Comparison of ENCODE assay signal across 8 cellular contexts in genomic region chr16:30921748-30922419, GRCh38. TPM values are rescaled to one million over a fixed set of nuclear protein-coding genes. Genes with fewer than 3 reads are reported as not detected.
DNase-seq lines count a peak whose midpoint lies in the region; ATAC-seq, FAIRE-seq and TF ChIP-seq lines count a peak whose summit lies in the region.

No MANE protein-coding gene starts in this region.

- POLR2A ChIA-PET in RWPE1 (lab: Yijun Ruan, JAX; ENCODE audit: low non-redundant PET) = no interaction called here

- H3K9me3 ChIP-seq in neural cell (ENCODE audit: low read length) = no peaks in the 10 kb centered on the region

- H3K27ac ChIP-seq in RWPE1 = peak overlapping the region; percentile 94
- H3K27ac ChIP-seq in neural cell (ENCODE audit: low read length) = peak overlapping the region; percentile 94

- peaks cover 11% of the 10 kb centered on the region for H3K79me2 ChIP-seq in neural cell (replicated peaks; ENCODE audit: insufficient read depth, low read length)

- no peaks in the 10 kb centered on the region for H3F3A ChIP-seq in neural cell (ENCODE audit: insufficient read depth, low read length, poor library complexity, severe bottlenecking)

- TF ChIP-seq CTCF in RWPE1 (conservative IDR thresholded peaks at IDR 0.05; ENCODE audit: low read depth) (peak; percentile 87), fibroblast of villous mesenchyme (IDR thresholded peaks at IDR 0.05; ENCODE audit: insufficient read depth, low read depth, low read length) (peak; percentile 96), neural cell (IDR thresholded peaks at IDR 0.05; ENCODE audit: poor library complexity, severe bottlenecking) (peak; percentile 96)

- no peak for TF ChIP-seq EP300 in neural cell (conservative IDR thresholded peaks at IDR 0.05; ENCODE audit: poor library complexity, severe bottlenecking)

- H3K27me3 ChIP-seq in neural cell (ENCODE audit: insufficient read depth, low read depth, low read length) = no peaks in the 10 kb centered on the region

- no peaks in the 10 kb centered on the region for H3K9me2 ChIP-seq in neural cell (ENCODE audit: insufficient read depth, low read length)

- FAIRE-seq in GM12892 (lab: Jason Lieb, UNC) = no peak

- peak overlapping the region; percentile 60 for H3K4me2 ChIP-seq in neural cell (ENCODE audit: low read length)

- ATAC-seq in stimulated activated naive CD8-positive, alpha-beta T cell treated with anti-CD3 and anti-CD28 coated beads, Interleukin-15, Interleukin-2, amounts not matched to agents 100 U/mL and 50 U/mL, for 24 hours = no peak
- no peak for ATAC-seq in HG02885 (IDR thresholded peaks at IDR 0.05; ENCODE audit: poor library complexity, unreplicated experiment)

- no peaks in the 10 kb centered on the region for H3K36me3 ChIP-seq in neural cell (ENCODE audit: insufficient read depth, low read length)

- TF ChIP-seq POLR2A in GM12892 (IDR thresholded peaks at IDR 0.05; ENCODE audit: low read depth, low read length) = no peak

- H4K20me1 ChIP-seq in neural cell (ENCODE audit: insufficient read depth) = no peaks in the 10 kb centered on the region

- peak overlapping the region; percentile 76 for H3K9ac ChIP-seq in neural cell (ENCODE audit: low read length)

- TF ChIP-seq RAD21 in neural cell (conservative IDR thresholded peaks at IDR 0.05) = peak; percentile 92

- H3K4me3 ChIP-seq in fibroblast of villous mesenchyme (ENCODE audit: low read depth, low read length) (peak overlapping the region; percentile 65), neural cell (ENCODE audit: low read length) (peak overlapping the region; percentile 87)

- CTCF ChIA-PET in RWPE1 (lab: Yijun Ruan, JAX) = interaction anchor here (0.7 to 1.1 kb wide), 2 partner anchors 20 to 77 kb away, joined by 4 to 7 read pairs; no protein-coding TSS in a partner anchor

- peak overlapping the region; percentile 51 for H2AFZ ChIP-seq in neural cell (ENCODE audit: low read depth, low read length)

- peak; percentile 58 for DNase-seq in GM12892 (ENCODE audit: insufficient read length)
- DNase-seq in LoVo (ENCODE audit: low spot score) = peak; percentile 38
- peak; percentile 81 for DNase-seq in RWPE1 (ENCODE audit: low spot score)
- DNase-seq in activated gamma-delta T cell (lab: John Stamatoyannopoulos, UW) = peak; percentile 35
- DNase-seq in fibroblast of villous mesenchyme (ENCODE audit: low read depth) = peak; percentile 90
- peak; percentile 92 for DNase-seq in stimulated activated naive CD8-positive, alpha-beta T cell treated with anti-CD3 and anti-CD28 coated beads, Interleukin-15, Interleukin-2, amounts not matched to agents 100 U/mL and 50 U/mL, for 24 hours

TF ChIP-seq in neural cell, 6 proteins besides CTCF, POLR2A, EP300 and RAD21:
- TF ChIP-seq MXI1 (conservative IDR thresholded peaks at IDR 0.05; ENCODE audit: poor library complexity, severe bottlenecking) = peak; percentile 14
- peak; percentile 41 for TF ChIP-seq POLR2AphosphoS5 (IDR thresholded peaks at IDR 0.05)
- TF ChIP-seq EZH2 (IDR thresholded peaks at IDR 0.05; ENCODE audit: borderline replicate concordance, insufficient read depth, low read length, poor library complexity, severe bottlenecking) = no peak
- TF ChIP-seq SMC3 (conservative IDR thresholded peaks at IDR 0.05; ENCODE audit: poor library complexity) = peak; percentile 86
- TF ChIP-seq REST (IDR thresholded peaks at IDR 0.05; ENCODE audit: borderline replicate concordance) = no peak
- peak; percentile 60 for TF ChIP-seq TAF1 (IDR thresholded peaks at IDR 0.05; ENCODE audit: low read depth)

RNA-seq across cellular contexts. Expression of gene FBXL19, which starts 1.5 kb away (rescaled TPM):
- 3.3 TPM for polyA plus RNA-seq in GM12892 (2012; ENCODE audit: missing spikeins)
- total RNA-seq in fibroblast of villous mesenchyme = 26.8 and 29.3 TPM in 2 replicates
- 99.6 and 124 TPM in 2 replicates for polyA plus RNA-seq in neural cell
- polyA minus RNA-seq in neural cell = 122 and 157 TPM in 2 replicates

RNA-seq across cellular contexts. Expression of gene CTF1, which starts 25.5 kb away (rescaled TPM):
- polyA plus RNA-seq in GM12892 (2012; ENCODE audit: missing spikeins) = not detected
- total RNA-seq in fibroblast of villous mesenchyme = 3.2 and 3.5 TPM in 2 replicates
- not detected in 2 replicates for polyA plus RNA-seq in neural cell
- not detected in 2 replicates for polyA minus RNA-seq in neural cell

RNA-seq across cellular contexts. Expression of gene ORAI3, which starts 27.0 kb away (rescaled TPM):
- 13.5 TPM for polyA plus RNA-seq in GM12892 (2012; ENCODE audit: missing spikeins)
- 43.6 and 45.7 TPM in 2 replicates for total RNA-seq in fibroblast of villous mesenchyme
- 5.7 and 7.3 TPM in 2 replicates for polyA plus RNA-seq in neural cell
- polyA minus RNA-seq in neural cell = 5.8 and 6.5 TPM in 2 replicates

RNA-seq across cellular contexts. Expression of gene BCL7C, which starts 28.0 kb away (rescaled TPM):
- 8.2 TPM for polyA plus RNA-seq in GM12892 (2012; ENCODE audit: missing spikeins)
- 35.0 and 51.2 TPM in 2 replicates for total RNA-seq in fibroblast of villous mesenchyme
- polyA plus RNA-seq in neural cell = 39.2 and 44.9 TPM in 2 replicates
- 43.1 and 44.2 TPM in 2 replicates for polyA minus RNA-seq in neural cell

RNA-seq across cellular contexts. Expression of gene SETD1A, which starts 35.7 kb away (rescaled TPM):
- 4.7 TPM for polyA plus RNA-seq in GM12892 (2012; ENCODE audit: missing spikeins)
- total RNA-seq in fibroblast of villous mesenchyme = 3.5 and 8.1 TPM in 2 replicates
- 1.4 and 3.3 TPM in 2 replicates for polyA plus RNA-seq in neural cell
- 3.9 and 13.7 TPM in 2 replicates for polyA minus RNA-seq in neural cell

Comparison
In these comparisons a context has a peak if more than half of its experiments do, and no peak if none do; other contexts are left out.
1. DNase-seq: peak in every context shown above with its lines; median percentile 92 in stimulated activated naive CD8-positive, alpha-beta T cell treated with anti-CD3 and anti-CD28 coated beads, Interleukin-15, Interleukin-2, amounts not matched to agents 100 U/mL and 50 U/mL, for 24 hours; 90 in fibroblast of villous mesenchyme; 81 in RWPE1; 58 in GM12892; 38 in LoVo; 35 in activated gamma-delta T cell.